ENCODE assay signal across 1 cellular context in genomic region chr7:47493971-47494370, GRCh38.
TF ChIP-seq lines count a peak whose summit lies in the region.

No MANE protein-coding gene starts in this region.

TF ChIP-seq in H1, 55 proteins besides CTCF, POLR2A, EP300 and RAD21:
- TF ChIP-seq TEAD4 (IDR thresholded peaks at IDR 0.05; ENCODE audit: low read depth, low read length) (no peak), NANOG (IDR thresholded peaks at IDR 0.05; ENCODE audit: insufficient read depth, low read depth, low read length, poor library complexity, severe bottlenecking) (no peak)
